ENCODE assay signal across 11 cellular contexts in genomic region chr1:228737613-228738012, GRCh38. TPM values are rescaled to one million over a fixed set of nuclear protein-coding genes. Genes with fewer than 3 reads are reported as not detected.
A peak's percentile ranks its signal among the peaks of the same experiment; 100 is the strongest.
DNase-seq lines count a peak whose midpoint lies in the region; ATAC-seq and TF ChIP-seq lines count a peak whose summit lies in the region.
"Had no signal": no experiment of that assay in that cellular context is flagged by ENCODE, and none has a peak within 500 bp of the region (broad histone marks: within the 10 kb centered on the region; RNA-seq: fewer than 3 reads in every experiment).

No MANE protein-coding gene starts in this region.

- H3K4me1 Mint-ChIP-seq in natural killer cell treated with Interleukin-12 subunit alpha and Interleukin-12 subunit beta and Interleukin-15 and Interleukin-18, amount 100 ng/mL, for 72 hours (ENCODE audit: low read depth in 2 of 2) = peaks cover 7 to 10% of the 10 kb centered on the region in 2 donors
- H3K4me1 Mint-ChIP-seq in natural killer cell = peaks cover 6 to 17% of the 10 kb centered on the region in 2 donors
- peaks cover 12 to 16% of the 10 kb centered on the region in 2 donors for H3K4me1 Mint-ChIP-seq in immature natural killer cell
- H3K4me1 Mint-ChIP-seq in stimulated activated naive CD8-positive, alpha-beta T cell treated with anti-CD3 and anti-CD28 coated beads, Interleukin-15, amount 100 ng/mL, for 72 hours = peaks cover 15% of the 10 kb centered on the region

- WGBS in psoas muscle, 3 donors = 20 to 35% (median 25%) methylated on average over 8 of the region's 8 CpGs

- H3K4me3 Mint-ChIP-seq in natural killer cell treated with Interleukin-12 subunit alpha and Interleukin-12 subunit beta and Interleukin-15 and Interleukin-18, amount 100 ng/mL, for 72 hours = peak overlapping the region; percentile 72
- H3K4me3 Mint-ChIP-seq in natural killer cell = no peak overlapping the region
- peak overlapping the region in 1 of 5 donors; percentile 22 for H3K4me3 Mint-ChIP-seq in immature natural killer cell
- H3K4me3 Mint-ChIP-seq in stimulated activated naive CD8-positive, alpha-beta T cell treated with anti-CD3 and anti-CD28 coated beads, Interleukin-15, amount 100 ng/mL, for 72 hours = no peak overlapping the region
- H3K4me3 Mint-ChIP-seq: stimulated activated naive CD8-positive, alpha-beta T cell treated with anti-CD3 and anti-CD28 coated beads, Interleukin-15, Interleukin-2, amounts not matched to agents 100 ng/mL and 50 ng/mL, for 24 hours had no signal

- H3K36me3 ChIP-seq in iPS-20b (ENCODE audit: insufficient read depth, low read depth, low read length) = peaks cover 4% of the 10 kb centered on the region; the same call in 1 of the 2 replicates
- H3K36me3 ChIP-seq in psoas muscle (ENCODE audit: insufficient read depth in 1 of 2, low read depth in 1 of 2) = peaks cover 0 to 21% of the 10 kb centered on the region in 2 donors

- no peaks in the 10 kb centered on the region for H3K4me1 ChIP-seq in iPS-20b (ENCODE audit: insufficient read depth, low read length)
- H3K4me1 ChIP-seq in psoas muscle = peaks cover 15% of the 10 kb centered on the region

- H3K36me3 Mint-ChIP-seq in natural killer cell treated with Interleukin-12 subunit alpha and Interleukin-12 subunit beta and Interleukin-15 and Interleukin-18, amount 100 ng/mL, for 72 hours = no peaks in the 10 kb centered on the region
- H3K36me3 Mint-ChIP-seq in natural killer cell (no peaks in the 10 kb centered on the region), immature natural killer cell (peaks cover 0 to 9% (median 9%) of the 10 kb centered on the region in 3 donors)

- no peak for TF ChIP-seq CTCF in natural killer cell (IDR thresholded peaks at IDR 0.05)
- no peak for TF ChIP-seq CTCF in psoas muscle (IDR thresholded peaks at IDR 0.05)

- H3K27ac ChIP-seq in iPS-20b (ENCODE audit: low read length) (no peak overlapping the region), psoas muscle (peak overlapping the region; percentile 86)

- H3K4me3 ChIP-seq in iPS-20b (ENCODE audit: low read length) (peak overlapping the region; percentile 66), psoas muscle (peak overlapping the region; percentile 91)

- H3K9me3 Mint-ChIP-seq in natural killer cell treated with Interleukin-12 subunit alpha and Interleukin-12 subunit beta and Interleukin-15 and Interleukin-18, amount 100 ng/mL, for 72 hours = no peaks in the 10 kb centered on the region
- no peaks in the 10 kb centered on the region for H3K9me3 Mint-ChIP-seq in natural killer cell
- no peaks in the 10 kb centered on the region for H3K9me3 Mint-ChIP-seq in immature natural killer cell
- no peaks in the 10 kb centered on the region for H3K9me3 Mint-ChIP-seq in stimulated activated naive CD8-positive, alpha-beta T cell treated with anti-CD3 and anti-CD28 coated beads, Interleukin-15, amount 100 ng/mL, for 72 hours
- H3K9me3 Mint-ChIP-seq: stimulated activated naive CD8-positive, alpha-beta T cell treated with anti-CD3 and anti-CD28 coated beads, Interleukin-15, Interleukin-2, amounts not matched to agents 100 ng/mL and 50 ng/mL, for 24 hours had no signal

- DNase-seq in natural killer cell treated with Interleukin-12 subunit alpha and Interleukin-12 subunit beta and Interleukin-15 and Interleukin-18, amount 100 ng/mL, for 72 hours (ENCODE audit: low spot score) = no peak
- DNase-seq in natural killer cell = no peak
- no peak for DNase-seq in psoas muscle
- DNase-seq in immature natural killer cell = no peak
- DNase-seq in T-helper 9 cell = no peak
- DNase-seq in stimulated activated naive CD8-positive, alpha-beta T cell treated with anti-CD3 and anti-CD28 coated beads, Interleukin-15, amount 100 ng/mL, for 72 hours = no peak
- DNase-seq: NCI-H2227 treated with DMSO at 0.1 percent for 48 hours had no signal

- H3K27me3 ChIP-seq in iPS-20b (ENCODE audit: insufficient read depth, low read length) (peaks cover 38% of the 10 kb centered on the region), psoas muscle (ENCODE audit: insufficient read depth in 3 of 3, low read length in 2 of 3) (no peaks in the 10 kb centered on the region)

- no peaks in the 10 kb centered on the region for H3K9me3 ChIP-seq in iPS-20b (ENCODE audit: insufficient read depth, low read depth, low read length)
- H3K9me3 ChIP-seq in psoas muscle = no peaks in the 10 kb centered on the region

- H3K27me3 Mint-ChIP-seq in natural killer cell treated with Interleukin-12 subunit alpha and Interleukin-12 subunit beta and Interleukin-15 and Interleukin-18, amount 100 ng/mL, for 72 hours = peaks cover 0 to 16% of the 10 kb centered on the region in 2 donors
- peaks cover 13 to 25% of the 10 kb centered on the region in 2 donors for H3K27me3 Mint-ChIP-seq in natural killer cell (ENCODE audit: low read depth in 2 of 2)
- H3K27me3 Mint-ChIP-seq in immature natural killer cell (ENCODE audit: low read depth in 3 of 3) = peaks cover 0 to 13% (median 8%) of the 10 kb centered on the region in 3 donors
- peaks cover 8% of the 10 kb centered on the region for H3K27me3 Mint-ChIP-seq in stimulated activated naive CD8-positive, alpha-beta T cell treated with anti-CD3 and anti-CD28 coated beads, Interleukin-15, amount 100 ng/mL, for 72 hours

- no peak overlapping the region for H3K9ac ChIP-seq in iPS-20b (ENCODE audit: low read depth, low read length)

- no peak for ATAC-seq in natural killer cell treated with Interleukin-12 subunit alpha and Interleukin-12 subunit beta and Interleukin-15 and Interleukin-18, amount 100 ng/mL, for 72 hours
- no peak for ATAC-seq in natural killer cell
- peak in 3 of 4 donors; percentile 31 to 52 (median 48) for ATAC-seq in psoas muscle
- no peak for ATAC-seq in stimulated activated naive CD8-positive, alpha-beta T cell treated with anti-CD3 and anti-CD28 coated beads, Interleukin-15, amount 100 ng/mL, for 72 hours
- no peak for ATAC-seq in GM21447 (IDR thresholded peaks at IDR 0.05; ENCODE audit: unreplicated experiment)
- ATAC-seq: esophagus mucosa had no signal

- H3K27ac Mint-ChIP-seq in natural killer cell treated with Interleukin-12 subunit alpha and Interleukin-12 subunit beta and Interleukin-15 and Interleukin-18, amount 100 ng/mL, for 72 hours = no peak overlapping the region
- H3K27ac Mint-ChIP-seq in natural killer cell (no peak overlapping the region), immature natural killer cell (no peak overlapping the region)
- H3K27ac Mint-ChIP-seq in stimulated activated naive CD8-positive, alpha-beta T cell treated with anti-CD3 and anti-CD28 coated beads, Interleukin-15, amount 100 ng/mL, for 72 hours = no peak overlapping the region
- H3K27ac Mint-ChIP-seq: stimulated activated naive CD8-positive, alpha-beta T cell treated with anti-CD3 and anti-CD28 coated beads, Interleukin-15, Interleukin-2, amounts not matched to agents 100 ng/mL and 50 ng/mL, for 24 hours had no signal

- intact Hi-C loops in natural killer cell (cut with micrococcal nuclease) = no loop called here
- intact Hi-C loops in psoas muscle (cut with DNase I) = loop anchor here (5.0 kb wide), 3 partner anchors 200 to 495 kb away; no protein-coding TSS in a partner anchor

RNA-seq across cellular contexts. Expression of gene RHOU, which starts 2.3 kb away (rescaled TPM):
- total RNA-seq in natural killer cell treated with Interleukin-12 subunit alpha and Interleukin-12 subunit beta and Interleukin-15 and Interleukin-18, amount 100 ng/mL, for 72 hours = 1 to 10 TPM in 1 of 2 donors, under 1 TPM in 1; 0.50 to 3.7 TPM
- total RNA-seq in natural killer cell (1 to 10 TPM in 1 of 3 donors, under 1 TPM in 2; 0.33 to 1.6 (median 0.82) TPM), psoas muscle (10 to 100 TPM in 3 of 4 donors, 1 to 10 TPM in 1; 9.7 to 90.9 (median 27.9) TPM)
- polyA plus RNA-seq in psoas muscle (10 to 100 TPM in 2 of 3 donors, 1 to 10 TPM in 1; 5.7 to 20.1 (median 18.9) TPM), immature natural killer cell (under 1 TPM in 2 of 3 donors, not detected in 1; 0.22 to 0.29 TPM)

Comparison
In these comparisons a context has a peak if more than half of its experiments do, and no peak if none do; other contexts are left out.
1. ATAC-seq: peak in psoas muscle (3 of 4); none in natural killer cell treated with Interleukin-12 subunit alpha and Interleukin-12 subunit beta and Interleukin-15 and Interleukin-18, amount 100 ng/mL, for 72 hours (0 of 2), natural killer cell (0 of 3), stimulated activated naive CD8-positive, alpha-beta T cell treated with anti-CD3 and anti-CD28 coated beads, Interleukin-15, amount 100 ng/mL, for 72 hours (single experiment) and GM21447 (single experiment).